ENCODE assay signal across 16 cellular contexts in the genomic region with DNA sequence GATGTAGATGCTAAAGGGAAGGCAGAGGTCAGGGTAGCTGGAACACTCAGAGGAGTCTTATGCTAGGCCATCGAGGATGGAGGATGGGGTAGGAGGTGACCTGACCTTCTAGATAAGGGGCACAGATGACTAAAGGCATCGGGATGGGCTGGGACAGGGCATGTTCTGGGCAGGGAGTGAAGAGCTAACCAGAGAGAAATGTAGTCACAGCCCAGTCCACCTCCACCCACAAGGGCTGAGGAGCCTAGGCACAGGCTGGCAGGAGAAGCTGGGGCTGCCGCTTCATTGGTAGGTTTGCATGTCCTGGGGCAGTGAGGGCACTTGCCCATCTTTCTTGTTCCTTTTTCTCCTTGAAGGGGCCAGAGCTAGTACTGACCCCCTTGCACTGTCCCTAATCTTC. TPM values are rescaled to one million over a fixed set of nuclear protein-coding genes. Genes with fewer than 3 reads are reported as not detected.
DNase-seq lines count a peak whose midpoint lies in the region; ATAC-seq lines count a peak whose summit lies in the region.
"Had no signal": no experiment of that assay in that cellular context is flagged by ENCODE, and none has a peak within 500 bp of the region (broad histone marks: within the 10 kb centered on the region; RNA-seq: fewer than 3 reads in every experiment).

No MANE protein-coding gene starts in this region.

- H4K20me1 ChIP-seq in Karpas-422 (ENCODE audit: insufficient read depth, low read depth, low read length), result peaks cover 26% of the 10 kb centered on the region

- H3K27ac ChIP-seq in Karpas-422 (ENCODE audit: low read length), result peak overlapping the region; percentile 48; the same call in 1 of the 2 replicates
- H3K27ac ChIP-seq in angular gyrus (ENCODE audit: low read depth, low read length), result peak overlapping the region; percentile 46
- H3K27ac ChIP-seq: colonic mucosa, neutrophil had no signal

- H3K4me3 Mint-ChIP-seq in activated naive CD4-positive, alpha-beta T cell treated with anti-CD3 and anti-CD28 coated beads for 36 hours, result no peak overlapping the region
- no peak overlapping the region for H3K4me3 Mint-ChIP-seq in activated CD4-positive, alpha-beta T cell treated with anti-CD3 and anti-CD28 coated beads, Interleukin-2, amount 10 ng/mL, durations not matched to agents 7 days and 5 days
- H3K4me3 Mint-ChIP-seq: CD4-positive, alpha-beta memory T cell had no signal

- no peak for DNase-seq in activated naive CD4-positive, alpha-beta T cell treated with anti-CD3 and anti-CD28 coated beads for 36 hours
- no peak for DNase-seq in activated naive CD4-positive, alpha-beta T cell treated with anti-CD3 and anti-CD28 coated beads, Interleukin-2, amount 50 U/mL, for 16 hours
- DNase-seq in Karpas-422 (no peak), posterior vena cava (ENCODE audit: low spot score) (peak; percentile 54), HUDEP-2 (lab: John Stamatoyannopoulos, UW; ENCODE audit: unreplicated experiment in 76 of 76) (no peak)
- no peak for DNase-seq in activated CD4-positive, alpha-beta T cell treated with anti-CD3 and anti-CD28 coated beads, Interleukin-2, amount 10 ng/mL, durations not matched to agents 7 days and 5 days
- DNase-seq: colonic mucosa, hippocampal formation, mesendoderm, NCI-H1694 treated with DMSO at 0.1 percent for 48 hours, NCI-H2227 treated with DMSO at 0.1 percent for 48 hours, upper lobe of left lung had no signal

- CTCF ChIA-PET in activated naive CD4-positive, alpha-beta T cell treated with anti-CD3 and anti-CD28 coated beads for 36 hours (lab: Charles Lee), result interaction anchor here (0.7 to 1.0 kb wide), 4 partner anchors 9 to 187 kb away, joined by 3 to 6 read pairs (median 3); no protein-coding TSS in a partner anchor
- CTCF ChIA-PET in activated CD4-positive, alpha-beta T cell treated with anti-CD3 and anti-CD28 coated beads, Interleukin-2, amount 10 ng/mL, durations not matched to agents 7 days and 5 days (lab: Charles Lee), result interaction anchor here (0.7 to 14.4 kb wide), 2 partner anchors 11 to 246 kb away, joined by 3 to 144 read pairs; a partner anchor contains a TSS

- no peak overlapping the region for H3K4me2 ChIP-seq in Karpas-422 (ENCODE audit: low read depth, low read length, poor library complexity, severe bottlenecking)

- H3K27ac Mint-ChIP-seq in activated naive CD4-positive, alpha-beta T cell treated with anti-CD3 and anti-CD28 coated beads for 36 hours, result peak overlapping the region; percentile 59
- H3K27ac Mint-ChIP-seq in activated CD4-positive, alpha-beta T cell treated with anti-CD3 and anti-CD28 coated beads, Interleukin-2, amount 10 ng/mL, durations not matched to agents 7 days and 5 days, result no peak overlapping the region

- H3K4me1 Mint-ChIP-seq in activated naive CD4-positive, alpha-beta T cell treated with anti-CD3 and anti-CD28 coated beads for 36 hours (ENCODE audit: low read depth), result peaks cover 8% of the 10 kb centered on the region
- H3K4me1 Mint-ChIP-seq in activated CD4-positive, alpha-beta T cell treated with anti-CD3 and anti-CD28 coated beads, Interleukin-2, amount 10 ng/mL, durations not matched to agents 7 days and 5 days, result peaks cover 35% of the 10 kb centered on the region

- H3K9me2 ChIP-seq in Karpas-422 (replicated peaks; ENCODE audit: insufficient read depth, low read length), result no peaks in the 10 kb centered on the region

- H3K36me3 Mint-ChIP-seq in activated naive CD4-positive, alpha-beta T cell treated with anti-CD3 and anti-CD28 coated beads for 36 hours (ENCODE audit: low read depth), result peaks cover 22% of the 10 kb centered on the region
- peaks cover 60% of the 10 kb centered on the region for H3K36me3 Mint-ChIP-seq in activated CD4-positive, alpha-beta T cell treated with anti-CD3 and anti-CD28 coated beads, Interleukin-2, amount 10 ng/mL, durations not matched to agents 7 days and 5 days (ENCODE audit: low read depth)

- H3K4me3 ChIP-seq in Karpas-422 (ENCODE audit: low read length), result no peak overlapping the region
- H3K4me3 ChIP-seq: colonic mucosa, upper lobe of left lung had no signal

- H3K4me1 ChIP-seq in Karpas-422 (ENCODE audit: low read length), result peaks cover 36% of the 10 kb centered on the region
- H3K4me1 ChIP-seq: colonic mucosa had no signal

- H3K9me3 ChIP-seq in Karpas-422 (ENCODE audit: low read length), result no peaks in the 10 kb centered on the region
- H3K9me3 ChIP-seq: colonic mucosa, neutrophil, upper lobe of left lung had no signal

- H2AFZ ChIP-seq in Karpas-422 (ENCODE audit: low read length), result no peak overlapping the region

- POLR2A ChIA-PET in activated CD4-positive, alpha-beta T cell treated with anti-CD3 and anti-CD28 coated beads, Interleukin-2, amount 10 ng/mL, durations not matched to agents 7 days and 5 days (lab: Charles Lee), result no interaction called here

- peaks cover 39% of the 10 kb centered on the region; the same call in 1 of the 2 replicates for H3K36me3 ChIP-seq in Karpas-422 (ENCODE audit: insufficient read depth, low read length)

- no peak for ATAC-seq in GM19035 (IDR thresholded peaks at IDR 0.05; ENCODE audit: unreplicated experiment)

- H3K27me3 Mint-ChIP-seq in activated naive CD4-positive, alpha-beta T cell treated with anti-CD3 and anti-CD28 coated beads for 36 hours (ENCODE audit: low read depth), result no peaks in the 10 kb centered on the region
- no peaks in the 10 kb centered on the region for H3K27me3 Mint-ChIP-seq in activated CD4-positive, alpha-beta T cell treated with anti-CD3 and anti-CD28 coated beads, Interleukin-2, amount 10 ng/mL, durations not matched to agents 7 days and 5 days
- H3K27me3 Mint-ChIP-seq: CD4-positive, alpha-beta memory T cell had no signal

- intact Hi-C loops in activated naive CD4-positive, alpha-beta T cell treated with anti-CD3 and anti-CD28 coated beads for 36 hours (cut with micrococcal nuclease), result no loop called here
- intact Hi-C loops in posterior vena cava (cut with DNase I), result no loop called here

- H3K9ac ChIP-seq in Karpas-422 (ENCODE audit: low read length), result no peak overlapping the region

- no peaks in the 10 kb centered on the region for H3K27me3 ChIP-seq in Karpas-422 (ENCODE audit: low read length)
- H3K27me3 ChIP-seq: colonic mucosa, neutrophil, upper lobe of left lung had no signal

- no peaks in the 10 kb centered on the region for H3K9me3 Mint-ChIP-seq in activated naive CD4-positive, alpha-beta T cell treated with anti-CD3 and anti-CD28 coated beads for 36 hours
- H3K9me3 Mint-ChIP-seq in activated CD4-positive, alpha-beta T cell treated with anti-CD3 and anti-CD28 coated beads, Interleukin-2, amount 10 ng/mL, durations not matched to agents 7 days and 5 days, result no peaks in the 10 kb centered on the region
- H3K9me3 Mint-ChIP-seq: CD4-positive, alpha-beta memory T cell had no signal

- H3K79me2 ChIP-seq in Karpas-422 (ENCODE audit: low read length), result peaks cover 4% of the 10 kb centered on the region; the same call in 1 of the 2 replicates

RNA-seq across cellular contexts. Expression of a gene that starts 12.6 kb away (rescaled TPM):
- 100 to 1,000 TPM; 124 TPM for total RNA-seq in activated naive CD4-positive, alpha-beta T cell treated with anti-CD3 and anti-CD28 coated beads for 36 hours
- 114 and 147 TPM in 2 replicates for total RNA-seq in Karpas-422 (2014; rRNA removed; shearing (Covaris generic); ENCODE audit: low replicate concordance)
- 10 to 100 TPM; 37.7 to 42.3 TPM for total RNA-seq in posterior vena cava
- 100 to 1,000 TPM; 126 to 134 TPM for total RNA-seq in activated CD4-positive, alpha-beta T cell treated with anti-CD3 and anti-CD28 coated beads, Interleukin-2, amount 10 ng/mL, durations not matched to agents 7 days and 5 days
